Comparison of ENCODE assay signal across 20 cellular contexts in genomic region chr4:85448880-85449763, GRCh38. TPM values are rescaled to one million over a fixed set of nuclear protein-coding genes. Genes with fewer than 3 reads are reported as not detected.
DNase-seq lines count a peak whose midpoint lies in the region; ATAC-seq and TF ChIP-seq lines count a peak whose summit lies in the region.
"Had no signal": no experiment of that assay in that cellular context is flagged by ENCODE, and none has a peak within 500 bp of the region (broad histone marks: within the 10 kb centered on the region; RNA-seq: fewer than 3 reads in every experiment).

No MANE protein-coding gene starts in this region.

- H3K4me3 Mint-ChIP-seq in IgD-negative memory B cell (peak overlapping the region; percentile 0 to 77 (median 66)), mesothelial cell of epicardium (no peak overlapping the region), HFFc6 (no peak overlapping the region)
- H3K4me3 Mint-ChIP-seq: activated naive CD8-positive, alpha-beta T cell treated with anti-CD3 and anti-CD28 coated beads, Interleukin-2, amount 10 ng/mL, durations not matched to agents 7 days and 5 days had no signal

- H3K27me3 ChIP-seq in right atrium auricular region: no peaks in the 10 kb centered on the region
- H3K27me3 ChIP-seq: stomach had no signal

- no peak overlapping the region for H3K27ac ChIP-seq in right atrium auricular region
- H3K27ac ChIP-seq: PC-9, stomach had no signal

- no peaks in the 10 kb centered on the region for H3K36me3 Mint-ChIP-seq in IgD-negative memory B cell
- no peaks in the 10 kb centered on the region for H3K36me3 Mint-ChIP-seq in mesothelial cell of epicardium
- no peaks in the 10 kb centered on the region for H3K36me3 Mint-ChIP-seq in HFFc6 (ENCODE audit: low read depth)
- H3K36me3 Mint-ChIP-seq: activated naive CD8-positive, alpha-beta T cell treated with anti-CD3 and anti-CD28 coated beads, Interleukin-2, amount 10 ng/mL, durations not matched to agents 7 days and 5 days had no signal

- H3K4me1 ChIP-seq in right atrium auricular region: no peaks in the 10 kb centered on the region
- H3K4me1 ChIP-seq: stomach had no signal

- H3K9me3 Mint-ChIP-seq in IgD-negative memory B cell (no peaks in the 10 kb centered on the region), mesothelial cell of epicardium (no peaks in the 10 kb centered on the region), HFFc6 (no peaks in the 10 kb centered on the region)
- H3K9me3 Mint-ChIP-seq: activated naive CD8-positive, alpha-beta T cell treated with anti-CD3 and anti-CD28 coated beads, Interleukin-2, amount 10 ng/mL, durations not matched to agents 7 days and 5 days had no signal

- H3K27me3 Mint-ChIP-seq in IgD-negative memory B cell: no peaks in the 10 kb centered on the region
- H3K27me3 Mint-ChIP-seq in mesothelial cell of epicardium (ENCODE audit: low read depth): no peaks in the 10 kb centered on the region
- peaks cover 3% of the 10 kb centered on the region for H3K27me3 Mint-ChIP-seq in HFFc6 (ENCODE audit: insufficient read depth)
- H3K27me3 Mint-ChIP-seq: activated naive CD8-positive, alpha-beta T cell treated with anti-CD3 and anti-CD28 coated beads, Interleukin-2, amount 10 ng/mL, durations not matched to agents 7 days and 5 days had no signal

- peaks cover 15 to 41% (median 24%) of the 10 kb centered on the region in 3 donors for H3K4me1 Mint-ChIP-seq in IgD-negative memory B cell
- peaks cover 35% of the 10 kb centered on the region for H3K4me1 Mint-ChIP-seq in mesothelial cell of epicardium
- H3K4me1 Mint-ChIP-seq in HFFc6 (ENCODE audit: low read depth): no peaks in the 10 kb centered on the region
- H3K4me1 Mint-ChIP-seq: activated naive CD8-positive, alpha-beta T cell treated with anti-CD3 and anti-CD28 coated beads, Interleukin-2, amount 10 ng/mL, durations not matched to agents 7 days and 5 days had no signal

- no peak overlapping the region for H3K4me3 ChIP-seq in right atrium auricular region
- H3K4me3 ChIP-seq: PC-9, stomach had no signal

- in situ Hi-C loops in ACHN (cut with HindIII; ENCODE audit: low pct_ligation_motif_present, low pct_unique_long_range_greater_than_20kb, low sequenced_read_pairs): no loop called here

- TF ChIP-seq CTCF in mesothelial cell of epicardium (IDR thresholded peaks at IDR 0.05; ENCODE audit: unreplicated experiment): no peak
- TF ChIP-seq CTCF in HFFc6 (IDR thresholded peaks at IDR 0.05): no peak
- TF ChIP-seq CTCF in right atrium auricular region (IDR thresholded peaks at IDR 0.05): no peak

- H3K27ac Mint-ChIP-seq in IgD-negative memory B cell: peak overlapping the region in 2 of 3 donors; percentile 2 to 33
- peak overlapping the region; percentile 29 for H3K27ac Mint-ChIP-seq in mesothelial cell of epicardium
- no peak overlapping the region for H3K27ac Mint-ChIP-seq in HFFc6
- H3K27ac Mint-ChIP-seq: activated naive CD8-positive, alpha-beta T cell treated with anti-CD3 and anti-CD28 coated beads, Interleukin-2, amount 10 ng/mL, durations not matched to agents 7 days and 5 days had no signal

- H3K9me3 ChIP-seq in right atrium auricular region: no peaks in the 10 kb centered on the region
- H3K9me3 ChIP-seq: stomach had no signal

- H3K36me3 ChIP-seq in right atrium auricular region: no peaks in the 10 kb centered on the region
- H3K36me3 ChIP-seq: stomach had no signal

- ATAC-seq in GM18909 (IDR thresholded peaks at IDR 0.05; ENCODE audit: poor library complexity, unreplicated experiment): peak; percentile 58
- ATAC-seq in HG02623 (IDR thresholded peaks at IDR 0.05; ENCODE audit: unreplicated experiment): peak; percentile 62
- ATAC-seq: activated CD4-positive, CD25-positive, alpha-beta regulatory T cell treated with anti-CD3 and anti-CD28 coated beads, Interleukin-2, amount 50 U/mL, for 24 hours had no signal

- DNase-seq in mesothelial cell of epicardium (ENCODE audit: low spot score in 2 of 2, unreplicated experiment in 2 of 2): no peak
- DNase-seq in HFFc6: no peak
- DNase-seq in right atrium auricular region (ENCODE audit: low spot score): no peak
- DNase-seq in AML-193 (lab: John Stamatoyannopoulos, UW): no peak
- DNase-seq in ACHN: no peak
- DNase-seq: activated naive CD8-positive, alpha-beta T cell treated with anti-CD3 and anti-CD28 coated beads, Interleukin-2, amount 10 ng/mL, durations not matched to agents 7 days and 5 days; C1 segment of cervical spinal cord; central memory CD4-positive, alpha-beta T cell; DND-41; mesenchymal stem cell; NCI-H1105; NCI-H345; nucleus accumbens; PC-9; stomach; T-helper 1 cell had no signal

RNA-seq across cellular contexts. Expression of gene ARHGAP24, which starts 25.8 kb away (rescaled TPM):
- polyA plus RNA-seq in IgD-negative memory B cell: 93.4 TPM
- total RNA-seq in mesothelial cell of epicardium: 15.0 to 16.7 TPM (median 15.2 TPM) in 3 replicates
- total RNA-seq in HFFc6 (2021; fragmentation: NEBNext Ultra II Directional; extraction: Animal tissue kit (Norgen Biotek cat#: 25700)): 10 to 100 TPM; 13.6 to 28.3 (median 15.2) TPM
- 10 to 100 TPM; 34.0 to 42.0 TPM for total RNA-seq in right atrium auricular region

Comparison
In these comparisons a context has a peak if more than half of its experiments do, and no peak if none do; other contexts are left out.
1. H3K4me3 Mint-ChIP-seq: peak in IgD-negative memory B cell (4 of 4); none in mesothelial cell of epicardium (single experiment) and HFFc6 (single experiment).